9 cellular contexts compared by ENCODE assay signal in genomic region chr20:36624068-36624813, GRCh38. TPM values are rescaled to one million over a fixed set of nuclear protein-coding genes. Genes with fewer than 3 reads are reported as not detected.
DNase-seq lines count a peak whose midpoint lies in the region; ATAC-seq and TF ChIP-seq lines count a peak whose summit lies in the region.
"Had no signal": no experiment of that assay in that cellular context is flagged by ENCODE, and none has a peak within 500 bp of the region (broad histone marks: within the 10 kb centered on the region; RNA-seq: fewer than 3 reads in every experiment).

No MANE protein-coding gene starts in this region.

- H3K36me3 Mint-ChIP-seq in activated CD4-positive, alpha-beta T cell treated with anti-CD3 and anti-CD28 coated beads for 36 hours (ENCODE audit: low read depth): peaks cover 39% of the 10 kb centered on the region
- H3K36me3 Mint-ChIP-seq in activated CD8-positive, alpha-beta T cell treated with anti-CD3 and anti-CD28 coated beads, Interleukin-2, amount 10 ng/mL, durations not matched to agents 7 days and 5 days (ENCODE audit: low read depth): peaks cover 65% of the 10 kb centered on the region
- H3K36me3 Mint-ChIP-seq in stimulated activated effector memory CD8-positive, alpha-beta T cell treated with anti-CD3 and anti-CD28 coated beads, Interleukin-12 subunit alpha, Interleukin-12 subunit beta, amount 100 ng/mL, for 72 hours: peaks cover 100% of the 10 kb centered on the region

- H3K9me3 ChIP-seq in right cardiac atrium (ENCODE audit: control insufficient read depth, low read length): no peaks in the 10 kb centered on the region

- peak overlapping the region; percentile 63 for H3K27ac Mint-ChIP-seq in activated CD4-positive, alpha-beta T cell treated with anti-CD3 and anti-CD28 coated beads for 36 hours
- H3K27ac Mint-ChIP-seq in activated CD8-positive, alpha-beta T cell treated with anti-CD3 and anti-CD28 coated beads, Interleukin-2, amount 10 ng/mL, durations not matched to agents 7 days and 5 days: peak overlapping the region; percentile 66
- H3K27ac Mint-ChIP-seq in stimulated activated effector memory CD8-positive, alpha-beta T cell treated with anti-CD3 and anti-CD28 coated beads, Interleukin-12 subunit alpha, Interleukin-12 subunit beta, amount 100 ng/mL, for 72 hours: peak overlapping the region; percentile 78

- no peak for DNase-seq in activated CD4-positive, alpha-beta T cell treated with anti-CD3 and anti-CD28 coated beads for 36 hours
- no peak for DNase-seq in activated CD4-positive, alpha-beta T cell treated with anti-CD3 and anti-CD28 coated beads for 48 hours
- no peak for DNase-seq in activated CD8-positive, alpha-beta T cell treated with anti-CD3 and anti-CD28 coated beads, Interleukin-2, amount 10 ng/mL, durations not matched to agents 7 days and 5 days
- DNase-seq in right cardiac atrium (peak in 2 of 3 donors; percentile 31 to 70), NCI-H2171 (lab: John Stamatoyannopoulos, UW) (no peak)
- no peak for DNase-seq in stimulated activated effector memory CD8-positive, alpha-beta T cell treated with anti-CD3 and anti-CD28 coated beads, Interleukin-12 subunit alpha, Interleukin-12 subunit beta, amount 100 ng/mL, for 72 hours (ENCODE audit: low spot score in 2 of 2)
- DNase-seq in stimulated activated CD4-positive, alpha-beta T cell treated with anti-CD3 and anti-CD28 coated beads, Interleukin-4, amount 100 ng/mL, for 24 hours: no peak
- DNase-seq: NCI-H1694 treated with DMSO at 0.1 percent for 48 hours had no signal

- 36% methylated on average over 13 of the region's 13 CpGs for WGBS in right cardiac atrium

- no peak overlapping the region for H3K4me3 Mint-ChIP-seq in activated CD4-positive, alpha-beta T cell treated with anti-CD3 and anti-CD28 coated beads for 36 hours
- no peak overlapping the region for H3K4me3 Mint-ChIP-seq in activated CD8-positive, alpha-beta T cell treated with anti-CD3 and anti-CD28 coated beads, Interleukin-2, amount 10 ng/mL, durations not matched to agents 7 days and 5 days
- no peak overlapping the region for H3K4me3 Mint-ChIP-seq in stimulated activated effector memory CD8-positive, alpha-beta T cell treated with anti-CD3 and anti-CD28 coated beads, Interleukin-12 subunit alpha, Interleukin-12 subunit beta, amount 100 ng/mL, for 72 hours

- no peak overlapping the region for H3K4me3 ChIP-seq in right cardiac atrium (ENCODE audit: low read length)

- CTCF ChIA-PET in activated CD4-positive, alpha-beta T cell treated with anti-CD3 and anti-CD28 coated beads for 36 hours (lab: Charles Lee): interaction anchor here (0.6 to 1.1 kb wide), 2 partner anchors 11 to 858 kb away, joined by 3 to 4 read pairs; no protein-coding TSS in a partner anchor
- CTCF ChIA-PET in activated CD8-positive, alpha-beta T cell treated with anti-CD3 and anti-CD28 coated beads, Interleukin-2, amount 10 ng/mL, durations not matched to agents 7 days and 5 days (lab: Charles Lee): interaction anchor here (0.6 to 1.6 kb wide), 3 partner anchors 18 to 261 kb away, joined by 3 read pairs; partner anchors contain the start of gene RAB5IF

- POLR2A ChIA-PET in activated CD4-positive, alpha-beta T cell treated with anti-CD3 and anti-CD28 coated beads for 36 hours (lab: Charles Lee): no interaction called here
- POLR2A ChIA-PET in activated CD8-positive, alpha-beta T cell treated with anti-CD3 and anti-CD28 coated beads, Interleukin-2, amount 10 ng/mL, durations not matched to agents 7 days and 5 days (lab: Charles Lee): interaction anchor here (1.0 to 2.7 kb wide), 4 partner anchors 12 to 22 kb away, joined by 3 to 10 read pairs (median 4); partner anchors contain the start of gene SLA2

- no peaks in the 10 kb centered on the region for H3K27me3 Mint-ChIP-seq in activated CD4-positive, alpha-beta T cell treated with anti-CD3 and anti-CD28 coated beads for 36 hours
- no peaks in the 10 kb centered on the region for H3K27me3 Mint-ChIP-seq in activated CD8-positive, alpha-beta T cell treated with anti-CD3 and anti-CD28 coated beads, Interleukin-2, amount 10 ng/mL, durations not matched to agents 7 days and 5 days (ENCODE audit: low read depth)

- H3K27ac ChIP-seq in right cardiac atrium (ENCODE audit: low read length): peak overlapping the region; percentile 25

- no peak for TF ChIP-seq POLR2A in GM18505 (IDR thresholded peaks at IDR 0.05; ENCODE audit: borderline replicate concordance, extremely low read depth, insufficient read depth, insufficient read length)

- no peaks in the 10 kb centered on the region for H3K27me3 ChIP-seq in right cardiac atrium (ENCODE audit: control insufficient read depth, insufficient read depth)

- H3K9me3 Mint-ChIP-seq in activated CD4-positive, alpha-beta T cell treated with anti-CD3 and anti-CD28 coated beads for 36 hours (ENCODE audit: low read depth): no peaks in the 10 kb centered on the region
- no peaks in the 10 kb centered on the region for H3K9me3 Mint-ChIP-seq in activated CD8-positive, alpha-beta T cell treated with anti-CD3 and anti-CD28 coated beads, Interleukin-2, amount 10 ng/mL, durations not matched to agents 7 days and 5 days (ENCODE audit: insufficient read depth)
- no peaks in the 10 kb centered on the region for H3K9me3 Mint-ChIP-seq in stimulated activated effector memory CD8-positive, alpha-beta T cell treated with anti-CD3 and anti-CD28 coated beads, Interleukin-12 subunit alpha, Interleukin-12 subunit beta, amount 100 ng/mL, for 72 hours

- intact Hi-C loops in activated CD4-positive, alpha-beta T cell treated with anti-CD3 and anti-CD28 coated beads for 36 hours (cut with DNase I, micrococcal nuclease): no loop called here
- intact Hi-C loops in right cardiac atrium (cut with DNase I): no loop called here

- H3K4me1 Mint-ChIP-seq in activated CD4-positive, alpha-beta T cell treated with anti-CD3 and anti-CD28 coated beads for 36 hours: peaks cover 23% of the 10 kb centered on the region
- peaks cover 46% of the 10 kb centered on the region for H3K4me1 Mint-ChIP-seq in activated CD8-positive, alpha-beta T cell treated with anti-CD3 and anti-CD28 coated beads, Interleukin-2, amount 10 ng/mL, durations not matched to agents 7 days and 5 days (ENCODE audit: low read depth)
- peaks cover 52% of the 10 kb centered on the region for H3K4me1 Mint-ChIP-seq in stimulated activated effector memory CD8-positive, alpha-beta T cell treated with anti-CD3 and anti-CD28 coated beads, Interleukin-12 subunit alpha, Interleukin-12 subunit beta, amount 100 ng/mL, for 72 hours

- peaks cover 2% of the 10 kb centered on the region for H3K4me1 ChIP-seq in right cardiac atrium (ENCODE audit: control insufficient read depth, insufficient read depth, low read length)

- ATAC-seq in activated CD4-positive, alpha-beta T cell treated with anti-CD3 and anti-CD28 coated beads for 36 hours: no peak
- ATAC-seq in activated CD8-positive, alpha-beta T cell treated with anti-CD3 and anti-CD28 coated beads, Interleukin-2, amount 10 ng/mL, durations not matched to agents 7 days and 5 days: no peak
- ATAC-seq in right cardiac atrium: peak; percentile 84 to 89
- ATAC-seq in stimulated activated effector memory CD8-positive, alpha-beta T cell treated with anti-CD3 and anti-CD28 coated beads, Interleukin-12 subunit alpha, Interleukin-12 subunit beta, amount 100 ng/mL, for 72 hours: no peak
- ATAC-seq in GM18505 (IDR thresholded peaks at IDR 0.05; ENCODE audit: unreplicated experiment): no peak

RNA-seq across cellular contexts. Expression of gene RAB5IF, which starts 18.7 kb away (rescaled TPM):
- total RNA-seq in activated CD4-positive, alpha-beta T cell treated with anti-CD3 and anti-CD28 coated beads for 36 hours: 10 to 100 TPM; 71.7 to 90.2 TPM
- total RNA-seq in activated CD8-positive, alpha-beta T cell treated with anti-CD3 and anti-CD28 coated beads, Interleukin-2, amount 10 ng/mL, durations not matched to agents 7 days and 5 days: 100 to 1,000 TPM; 108 to 109 TPM
- total RNA-seq in right cardiac atrium: 10 to 100 TPM; 60.2 to 69.9 (median 62.9) TPM
- polyA plus RNA-seq in right cardiac atrium: 74.3 TPM

RNA-seq across cellular contexts. Expression of gene SLA2, which starts 21.8 kb away (rescaled TPM):
- total RNA-seq in activated CD4-positive, alpha-beta T cell treated with anti-CD3 and anti-CD28 coated beads for 36 hours: 10 to 100 TPM; 48.7 to 52.6 TPM
- 100 to 1,000 TPM; 131 to 137 TPM for total RNA-seq in activated CD8-positive, alpha-beta T cell treated with anti-CD3 and anti-CD28 coated beads, Interleukin-2, amount 10 ng/mL, durations not matched to agents 7 days and 5 days
- under 1 TPM; 0.28 to 0.70 (median 0.61) TPM for total RNA-seq in right cardiac atrium
- 0.20 TPM for polyA plus RNA-seq in right cardiac atrium

RNA-seq across cellular contexts. Expression of gene TGIF2, which starts 50.8 kb away (rescaled TPM):
- 10 to 100 TPM; 44.9 to 48.7 TPM for total RNA-seq in activated CD4-positive, alpha-beta T cell treated with anti-CD3 and anti-CD28 coated beads for 36 hours
- 10 to 100 TPM; 29.2 to 32.9 TPM for total RNA-seq in activated CD8-positive, alpha-beta T cell treated with anti-CD3 and anti-CD28 coated beads, Interleukin-2, amount 10 ng/mL, durations not matched to agents 7 days and 5 days
- 10 to 100 TPM in 2 of 4 donors, 1 to 10 TPM in 2; 9.9 to 13.4 (median 10.1) TPM for total RNA-seq in right cardiac atrium
- 4.9 TPM for polyA plus RNA-seq in right cardiac atrium

Comparison
In these comparisons a context has a peak if more than half of its experiments do, and no peak if none do; other contexts are left out.
1. ATAC-seq: peak in right cardiac atrium (2 of 2); none in activated CD4-positive, alpha-beta T cell treated with anti-CD3 and anti-CD28 coated beads for 36 hours (single experiment), activated CD8-positive, alpha-beta T cell treated with anti-CD3 and anti-CD28 coated beads, Interleukin-2, amount 10 ng/mL, durations not matched to agents 7 days and 5 days (single experiment), stimulated activated effector memory CD8-positive, alpha-beta T cell treated with anti-CD3 and anti-CD28 coated beads, Interleukin-12 subunit alpha, Interleukin-12 subunit beta, amount 100 ng/mL, for 72 hours (single experiment) and GM18505 (single experiment).
2. DNase-seq: peak in right cardiac atrium (2 of 3); none in activated CD4-positive, alpha-beta T cell treated with anti-CD3 and anti-CD28 coated beads for 36 hours (single experiment), activated CD4-positive, alpha-beta T cell treated with anti-CD3 and anti-CD28 coated beads for 48 hours (single experiment), activated CD8-positive, alpha-beta T cell treated with anti-CD3 and anti-CD28 coated beads, Interleukin-2, amount 10 ng/mL, durations not matched to agents 7 days and 5 days (single experiment), stimulated activated effector memory CD8-positive, alpha-beta T cell treated with anti-CD3 and anti-CD28 coated beads, Interleukin-12 subunit alpha, Interleukin-12 subunit beta, amount 100 ng/mL, for 72 hours (0 of 2), NCI-H2171 (single experiment) and stimulated activated CD4-positive, alpha-beta T cell treated with anti-CD3 and anti-CD28 coated beads, Interleukin-4, amount 100 ng/mL, for 24 hours (single experiment).
3. RNA of gene SLA2, which starts 21.8 kb away (total RNA-seq): 131 to 137 TPM in activated CD8-positive, alpha-beta T cell treated with anti-CD3 and anti-CD28 coated beads, Interleukin-2, amount 10 ng/mL, durations not matched to agents 7 days and 5 days and 48.7 to 52.6 TPM in activated CD4-positive, alpha-beta T cell treated with anti-CD3 and anti-CD28 coated beads for 36 hours; 0.28 to 0.70 TPM in right cardiac atrium; every median in the first group is over 10 times any median in the second.
4. Peak in every context shown above with its lines, with median percentiles within 50 percentile points of each other: H3K27ac Mint-ChIP-seq.